In genomic region chr17:42522798-42523278, GRCh38 we compare ENCODE assay signal across 2 cellular contexts.
TF ChIP-seq lines count a peak whose summit lies in the region.

No MANE protein-coding gene starts in this region.

TF ChIP-seq in A549, 52 proteins besides CTCF, POLR2A, EP300 and RAD21:
- TF ChIP-seq, protein P1, sequence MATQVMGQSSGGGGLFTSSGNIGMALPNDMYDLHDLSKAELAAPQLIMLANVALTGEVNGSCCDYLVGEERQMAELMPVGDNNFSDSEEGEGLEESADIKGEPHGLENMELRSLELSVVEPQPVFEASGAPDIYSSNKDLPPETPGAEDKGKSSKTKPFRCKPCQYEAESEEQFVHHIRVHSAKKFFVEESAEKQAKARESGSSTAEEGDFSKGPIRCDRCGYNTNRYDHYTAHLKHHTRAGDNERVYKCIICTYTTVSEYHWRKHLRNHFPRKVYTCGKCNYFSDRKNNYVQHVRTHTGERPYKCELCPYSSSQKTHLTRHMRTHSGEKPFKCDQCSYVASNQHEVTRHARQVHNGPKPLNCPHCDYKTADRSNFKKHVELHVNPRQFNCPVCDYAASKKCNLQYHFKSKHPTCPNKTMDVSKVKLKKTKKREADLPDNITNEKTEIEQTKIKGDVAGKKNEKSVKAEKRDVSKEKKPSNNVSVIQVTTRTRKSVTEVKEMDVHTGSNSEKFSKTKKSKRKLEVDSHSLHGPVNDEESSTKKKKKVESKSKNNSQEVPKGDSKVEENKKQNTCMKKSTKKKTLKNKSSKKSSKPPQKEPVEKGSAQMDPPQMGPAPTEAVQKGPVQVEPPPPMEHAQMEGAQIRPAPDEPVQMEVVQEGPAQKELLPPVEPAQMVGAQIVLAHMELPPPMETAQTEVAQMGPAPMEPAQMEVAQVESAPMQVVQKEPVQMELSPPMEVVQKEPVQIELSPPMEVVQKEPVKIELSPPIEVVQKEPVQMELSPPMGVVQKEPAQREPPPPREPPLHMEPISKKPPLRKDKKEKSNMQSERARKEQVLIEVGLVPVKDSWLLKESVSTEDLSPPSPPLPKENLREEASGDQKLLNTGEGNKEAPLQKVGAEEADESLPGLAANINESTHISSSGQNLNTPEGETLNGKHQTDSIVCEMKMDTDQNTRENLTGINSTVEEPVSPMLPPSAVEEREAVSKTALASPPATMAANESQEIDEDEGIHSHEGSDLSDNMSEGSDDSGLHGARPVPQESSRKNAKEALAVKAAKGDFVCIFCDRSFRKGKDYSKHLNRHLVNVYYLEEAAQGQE (IDR thresholded peaks at IDR 0.05), result no peak
- no peak for TF ChIP-seq CEBPB (IDR thresholded peaks at IDR 0.05)
- TF ChIP-seq TFCP2L1 (CRISPR knock-in tag; IDR thresholded peaks at IDR 0.05), result no peak
- TF ChIP-seq NFE2L2 (conservative IDR thresholded peaks at IDR 0.05; ENCODE audit: low read length), result no peak
- TF ChIP-seq, protein P2, sequence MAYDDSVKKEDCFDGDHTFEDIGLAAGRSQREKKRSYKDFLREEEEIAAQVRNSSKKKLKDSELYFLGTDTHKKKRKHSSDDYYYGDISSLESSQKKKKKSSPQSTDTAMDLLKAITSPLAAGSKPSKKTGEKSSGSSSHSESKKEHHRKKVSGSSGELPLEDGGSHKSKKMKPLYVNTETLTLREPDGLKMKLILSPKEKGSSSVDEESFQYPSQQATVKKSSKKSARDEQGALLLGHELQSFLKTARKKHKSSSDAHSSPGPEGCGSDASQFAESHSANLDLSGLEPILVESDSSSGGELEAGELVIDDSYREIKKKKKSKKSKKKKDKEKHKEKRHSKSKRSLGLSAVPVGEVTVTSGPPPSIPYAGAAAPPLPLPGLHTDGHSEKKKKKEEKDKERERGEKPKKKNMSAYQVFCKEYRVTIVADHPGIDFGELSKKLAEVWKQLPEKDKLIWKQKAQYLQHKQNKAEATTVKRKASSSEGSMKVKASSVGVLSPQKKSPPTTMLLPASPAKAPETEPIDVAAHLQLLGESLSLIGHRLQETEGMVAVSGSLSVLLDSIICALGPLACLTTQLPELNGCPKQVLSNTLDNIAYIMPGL (CRISPR knock-in tag; IDR thresholded peaks at IDR 0.05; ENCODE audit: borderline replicate concordance), result no peak
- TF ChIP-seq HEYL (CRISPR knock-in tag; IDR thresholded peaks at IDR 0.05), result no peak
- no peak for TF ChIP-seq EHF (CRISPR knock-in tag; IDR thresholded peaks at IDR 0.05)
- TF ChIP-seq SMC3 (IDR thresholded peaks at IDR 0.05), result no peak
- no peak for TF ChIP-seq EHMT2 (IDR thresholded peaks at IDR 0.05; ENCODE audit: low read depth)
- TF ChIP-seq MAFK (IDR thresholded peaks at IDR 0.05; ENCODE audit: partially characterized antibody), result no peak
- no peak for TF ChIP-seq ZFP36 (IDR thresholded peaks at IDR 0.05; ENCODE audit: borderline replicate concordance, partially characterized antibody)
- no peak for TF ChIP-seq SREBF2 (IDR thresholded peaks at IDR 0.05)
- TF ChIP-seq E2F6 (IDR thresholded peaks at IDR 0.05; ENCODE audit: borderline replicate concordance, low read depth), result no peak
- TF ChIP-seq ZSCAN20 (CRISPR knock-in tag; IDR thresholded peaks at IDR 0.05), result no peak
- no peak for TF ChIP-seq POLR2AphosphoS2 (conservative IDR thresholded peaks at IDR 0.05; ENCODE audit: low read length)
- TF ChIP-seq CHD2 (IDR thresholded peaks at IDR 0.05; ENCODE audit: low read length, partially characterized antibody), result no peak
- TF ChIP-seq, protein P3, sequence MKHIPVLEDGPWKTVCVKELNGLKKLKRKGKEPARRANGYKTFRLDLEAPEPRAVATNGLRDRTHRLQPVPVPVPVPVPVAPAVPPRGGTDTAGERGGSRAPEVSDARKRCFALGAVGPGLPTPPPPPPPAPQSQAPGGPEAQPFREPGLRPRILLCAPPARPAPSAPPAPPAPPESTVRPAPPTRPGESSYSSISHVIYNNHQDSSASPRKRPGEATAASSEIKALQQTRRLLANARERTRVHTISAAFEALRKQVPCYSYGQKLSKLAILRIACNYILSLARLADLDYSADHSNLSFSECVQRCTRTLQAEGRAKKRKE (CRISPR knock-in tag; IDR thresholded peaks at IDR 0.05; ENCODE audit: low read depth), result no peak
- TF ChIP-seq JUNB (IDR thresholded peaks at IDR 0.05), result no peak
- TF ChIP-seq NR3C1 (IDR thresholded peaks at IDR 0.05), result no peak

TF ChIP-seq in K562, 482 proteins besides CTCF, POLR2A, EP300 and RAD21:
- peak; percentile 38; the same call in 1 of the 2 replicates for TF ChIP-seq POLR2AphosphoS5 (IDR thresholded peaks at IDR 0.05; ENCODE audit: control insufficient read depth, insufficient read depth, low read depth, low read length)
- TF ChIP-seq SUPT5H (IDR thresholded peaks at IDR 0.05), result 0 out of 2 replicates have a peak, but pooled peaks have one; percentile 34
- TF ChIP-seq ZNF695 (CRISPR knock-in tag; IDR thresholded peaks at IDR 0.05), result no peak
- peak; percentile 45; the same call in 1 of the 2 replicates for TF ChIP-seq POLR2G (IDR thresholded peaks at IDR 0.05; ENCODE audit: low read depth, low read length)
- 0 out of 2 replicates have a peak, but pooled peaks have one; percentile 20 for TF ChIP-seq RBFOX2 (IDR thresholded peaks at IDR 0.05; ENCODE audit: low read depth, low read length)
- no peak for TF ChIP-seq ZNF77 (CRISPR knock-in tag; IDR thresholded peaks at IDR 0.05)
- TF ChIP-seq TGIF2 (CRISPR knock-in tag; IDR thresholded peaks at IDR 0.05), result no peak
